Comparison of ENCODE assay signal across 8 cellular contexts in the genomic region with DNA sequence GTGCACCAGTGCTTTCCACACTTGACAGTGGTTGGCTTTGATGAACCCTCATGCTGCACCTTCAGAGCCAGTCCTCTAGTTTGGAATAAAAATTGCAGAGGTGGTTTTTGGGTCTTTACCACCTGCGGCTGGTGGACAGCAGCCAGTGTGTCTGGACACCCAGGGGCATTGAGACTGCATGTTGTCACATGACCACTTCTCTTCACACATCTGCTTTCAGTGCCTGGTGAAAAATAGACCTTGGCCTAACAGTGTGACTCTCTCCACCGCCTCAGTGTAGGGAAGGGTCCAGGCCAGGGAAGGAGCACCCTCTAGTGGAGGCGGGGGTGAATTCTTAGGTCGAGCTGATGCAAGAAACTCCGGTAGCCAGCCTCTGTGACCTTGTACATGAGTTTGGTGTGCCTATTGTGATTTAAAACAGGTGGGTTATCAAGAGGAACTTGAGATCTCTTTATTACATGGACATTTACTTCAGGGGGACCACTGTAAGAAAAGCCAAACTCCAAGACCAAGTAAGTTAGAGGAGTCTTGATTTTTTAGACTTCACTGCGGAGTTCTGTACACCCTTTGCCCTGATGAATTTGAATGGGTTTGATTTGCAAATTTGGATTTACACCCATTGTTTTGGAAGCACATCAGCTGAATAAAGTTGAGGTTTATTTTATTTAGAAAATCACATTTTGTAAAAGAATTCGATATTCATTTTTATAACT. TPM values are rescaled to one million over a fixed set of nuclear protein-coding genes. Genes with fewer than 3 reads are reported as not detected.
A peak's percentile ranks its signal among the peaks of the same experiment; 100 is the strongest.
DNase-seq lines count a peak whose midpoint lies in the region; ATAC-seq and TF ChIP-seq lines count a peak whose summit lies in the region.

No MANE protein-coding gene starts in this region.

- no peaks in the 10 kb centered on the region for H3K9me3 ChIP-seq in endodermal cell (ENCODE audit: control insufficient read depth, low read length)

- peak; percentile 81 for ATAC-seq in activated CD8-positive, alpha-beta memory T cell treated with anti-CD3 and anti-CD28 coated beads, Interleukin-2, amount 10 ng/mL, durations not matched to agents 7 days and 5 days
- ATAC-seq in stimulated activated effector memory CD8-positive, alpha-beta T cell treated with anti-CD3 and anti-CD28 coated beads, Interleukin-12 subunit alpha, Interleukin-12 subunit beta, amount 100 ng/mL, for 72 hours: peak; percentile 84
- no peak for ATAC-seq in GM21717 (IDR thresholded peaks at IDR 0.05; ENCODE audit: unreplicated experiment)

- H3K36me3 ChIP-seq in endodermal cell (ENCODE audit: control insufficient read depth, insufficient read depth, low read length): peaks cover 51% of the 10 kb centered on the region

- H3K27ac ChIP-seq in endodermal cell (ENCODE audit: low read depth, low read length): no peak overlapping the region

- H3K27me3 ChIP-seq in endodermal cell (ENCODE audit: control insufficient read depth, insufficient read depth, low read length, poor library complexity, severe bottlenecking): no peaks in the 10 kb centered on the region

- TF ChIP-seq CTCF in GM12864 (IDR thresholded peaks at IDR 0.05; ENCODE audit: low read depth, low read length, missing control alignments) (peak; percentile 93), endodermal cell (conservative IDR thresholded peaks at IDR 0.05) (peak; percentile 93)

- H3K4me3 Mint-ChIP-seq in activated CD8-positive, alpha-beta memory T cell treated with anti-CD3 and anti-CD28 coated beads, Interleukin-2, amount 10 ng/mL, durations not matched to agents 7 days and 5 days: no peak overlapping the region
- H3K4me3 Mint-ChIP-seq in endodermal cell: no peak overlapping the region
- no peak overlapping the region for H3K4me3 Mint-ChIP-seq in stimulated activated effector memory CD8-positive, alpha-beta T cell treated with anti-CD3 and anti-CD28 coated beads, Interleukin-12 subunit alpha, Interleukin-12 subunit beta, amount 100 ng/mL, for 72 hours

- no peaks in the 10 kb centered on the region for H3K27me3 Mint-ChIP-seq in activated CD8-positive, alpha-beta memory T cell treated with anti-CD3 and anti-CD28 coated beads, Interleukin-2, amount 10 ng/mL, durations not matched to agents 7 days and 5 days
- H3K27me3 Mint-ChIP-seq in endodermal cell (ENCODE audit: insufficient read depth): peaks cover 9% of the 10 kb centered on the region

- H3K9me3 Mint-ChIP-seq in activated CD8-positive, alpha-beta memory T cell treated with anti-CD3 and anti-CD28 coated beads, Interleukin-2, amount 10 ng/mL, durations not matched to agents 7 days and 5 days (ENCODE audit: low read depth): no peaks in the 10 kb centered on the region
- no peaks in the 10 kb centered on the region for H3K9me3 Mint-ChIP-seq in endodermal cell
- H3K9me3 Mint-ChIP-seq in stimulated activated effector memory CD8-positive, alpha-beta T cell treated with anti-CD3 and anti-CD28 coated beads, Interleukin-12 subunit alpha, Interleukin-12 subunit beta, amount 100 ng/mL, for 72 hours: no peaks in the 10 kb centered on the region

- H3K27ac Mint-ChIP-seq in activated CD8-positive, alpha-beta memory T cell treated with anti-CD3 and anti-CD28 coated beads, Interleukin-2, amount 10 ng/mL, durations not matched to agents 7 days and 5 days: peak overlapping the region; percentile 50
- peak overlapping the region; percentile 20 for H3K27ac Mint-ChIP-seq in endodermal cell
- H3K27ac Mint-ChIP-seq in stimulated activated effector memory CD8-positive, alpha-beta T cell treated with anti-CD3 and anti-CD28 coated beads, Interleukin-12 subunit alpha, Interleukin-12 subunit beta, amount 100 ng/mL, for 72 hours: peak overlapping the region; percentile 38

- peaks cover 22% of the 10 kb centered on the region for H3K4me1 Mint-ChIP-seq in activated CD8-positive, alpha-beta memory T cell treated with anti-CD3 and anti-CD28 coated beads, Interleukin-2, amount 10 ng/mL, durations not matched to agents 7 days and 5 days
- H3K4me1 Mint-ChIP-seq in endodermal cell: peaks cover 18% of the 10 kb centered on the region
- peaks cover 18% of the 10 kb centered on the region for H3K4me1 Mint-ChIP-seq in stimulated activated effector memory CD8-positive, alpha-beta T cell treated with anti-CD3 and anti-CD28 coated beads, Interleukin-12 subunit alpha, Interleukin-12 subunit beta, amount 100 ng/mL, for 72 hours

- no peak overlapping the region for H3K9ac ChIP-seq in endodermal cell (ENCODE audit: extremely low read depth, low read length, poor library complexity, severe bottlenecking)

- H3K4me1 ChIP-seq in endodermal cell (ENCODE audit: control insufficient read depth, insufficient read depth, low read length): peaks cover 11% of the 10 kb centered on the region

- H3K36me3 Mint-ChIP-seq in activated CD8-positive, alpha-beta memory T cell treated with anti-CD3 and anti-CD28 coated beads, Interleukin-2, amount 10 ng/mL, durations not matched to agents 7 days and 5 days: peaks cover 16% of the 10 kb centered on the region
- peaks cover 48% of the 10 kb centered on the region for H3K36me3 Mint-ChIP-seq in endodermal cell (ENCODE audit: low read depth)
- H3K36me3 Mint-ChIP-seq in stimulated activated effector memory CD8-positive, alpha-beta T cell treated with anti-CD3 and anti-CD28 coated beads, Interleukin-12 subunit alpha, Interleukin-12 subunit beta, amount 100 ng/mL, for 72 hours: peaks cover 71% of the 10 kb centered on the region

- CTCF ChIA-PET in activated CD8-positive, alpha-beta memory T cell treated with anti-CD3 and anti-CD28 coated beads, Interleukin-2, amount 10 ng/mL, durations not matched to agents 7 days and 5 days (lab: Charles Lee): interaction anchor here (0.6 to 4.0 kb wide), 21 partner anchors 8 to 669 kb away, joined by 3 to 22 read pairs (median 4); a partner anchor contains a TSS

- DNase-seq in GM12864 (ENCODE audit: low read depth) (peak; percentile 25), HUDEP-2 (lab: John Stamatoyannopoulos, UW; ENCODE audit: unreplicated experiment in 76 of 76) (peak in 65 of 76 experiments; percentile 22 to 85 (median 57)), NOMO-1 treated with dmso at 0.1 percent for 144 hours (lab: John Stamatoyannopoulos, UW; ENCODE audit: unreplicated experiment) (peak; percentile 53), endodermal cell (peak; percentile 99), myocyte (ENCODE audit: low read depth) (peak; percentile 77)
- peak; percentile 80 for DNase-seq in activated CD8-positive, alpha-beta memory T cell treated with anti-CD3 and anti-CD28 coated beads, Interleukin-2, amount 10 ng/mL, durations not matched to agents 7 days and 5 days
- DNase-seq in stimulated activated effector memory CD8-positive, alpha-beta T cell treated with anti-CD3 and anti-CD28 coated beads, Interleukin-12 subunit alpha, Interleukin-12 subunit beta, amount 100 ng/mL, for 72 hours (ENCODE audit: low spot score in 2 of 2): peak; percentile 53 to 85

- no peak overlapping the region for H3K4me3 ChIP-seq in GM12864 (ENCODE audit: low read depth, low read length)
- no peak overlapping the region for H3K4me3 ChIP-seq in endodermal cell (ENCODE audit: low read length)

- 47 to 67% methylated on average over 3 to 7 of the region's 7 CpGs for WGBS in endodermal cell (ENCODE audit: insufficient coverage in 1 of 2, insufficient read length in 1 of 2), 2 experiments

RNA-seq across cellular contexts. Expression of a gene that starts 17.9 kb away (rescaled TPM):
- total RNA-seq in activated CD8-positive, alpha-beta memory T cell treated with anti-CD3 and anti-CD28 coated beads, Interleukin-2, amount 10 ng/mL, durations not matched to agents 7 days and 5 days: 10 to 100 TPM; 53.1 to 57.8 TPM
- total RNA-seq in endodermal cell: 10 to 100 TPM; 51.9 to 65.5 TPM
- 39.7 TPM for polyA plus RNA-seq in endodermal cell (2013, experiment 1 of 2)
- 33.5 TPM for polyA plus RNA-seq in endodermal cell (2013, experiment 2 of 2)
- total RNA-seq in myocyte: 41.2 and 45.2 TPM in 2 replicates
- polyA plus RNA-seq in myocyte (2012): 66.4 TPM

RNA-seq across cellular contexts. Expression of a gene that starts 38.2 kb away (rescaled TPM):
- total RNA-seq in activated CD8-positive, alpha-beta memory T cell treated with anti-CD3 and anti-CD28 coated beads, Interleukin-2, amount 10 ng/mL, durations not matched to agents 7 days and 5 days: not detected
- total RNA-seq in endodermal cell (under 1 TPM in 1 of 2 donors, not detected in 1; 0.31 TPM), myocyte (1.3 and 2.5 TPM in 2 replicates)
- 6.1 TPM for polyA plus RNA-seq in endodermal cell (2013, experiment 1 of 2)
- polyA plus RNA-seq in endodermal cell (2013, experiment 2 of 2): 4.6 TPM
- polyA plus RNA-seq in myocyte (2012): not detected

Comparison
In these comparisons a context has a peak if more than half of its experiments do, and no peak if none do; other contexts are left out.
1. DNase-seq: peak in every context shown above with its lines; median percentile 99 in endodermal cell; 80 in activated CD8-positive, alpha-beta memory T cell treated with anti-CD3 and anti-CD28 coated beads, Interleukin-2, amount 10 ng/mL, durations not matched to agents 7 days and 5 days; 77 in myocyte; 69 in stimulated activated effector memory CD8-positive, alpha-beta T cell treated with anti-CD3 and anti-CD28 coated beads, Interleukin-12 subunit alpha, Interleukin-12 subunit beta, amount 100 ng/mL, for 72 hours; 57 in HUDEP-2; 53 in NOMO-1 treated with dmso at 0.1 percent for 144 hours; 25 in GM12864.